Comparison of ENCODE assay signal across 8 cellular contexts in genomic region chr19:18478545-18479311, GRCh38. TPM values are rescaled to one million over a fixed set of nuclear protein-coding genes. Genes with fewer than 3 reads are reported as not detected.
DNase-seq lines count a peak whose midpoint lies in the region; ATAC-seq and TF ChIP-seq lines count a peak whose summit lies in the region.

No MANE protein-coding gene starts in this region.

- H3K27ac Mint-ChIP-seq in activated T-helper 17 cell treated with anti-CD3 and anti-CD28 coated beads, Interleukin-2, amount 50 U/mL, for 72 hours, result peak overlapping the region; percentile 99

- H3K4me3 ChIP-seq in HFF-Myc (replicated peaks; ENCODE audit: low read depth, low read length), result no peak overlapping the region
- peak overlapping the region; percentile 9 for H3K4me3 ChIP-seq in OCI-LY7 (ENCODE audit: low read depth, low read length, poor library complexity, severe bottlenecking)
- peak overlapping the region; percentile 12 for H3K4me3 ChIP-seq in psoas muscle
- no peak overlapping the region for H3K4me3 ChIP-seq in MM.1S (ENCODE audit: low read length)

- no TSS peak for BruUV-seq in OCI-LY7 (replicated peaks; lab: Mats Ljungman, UMichigan)

- H3K36me3 ChIP-seq in OCI-LY7 (ENCODE audit: insufficient read depth, low read length) (no peaks in the 10 kb centered on the region), psoas muscle (ENCODE audit: insufficient read depth in 1 of 2, low read depth in 1 of 2) (no peaks in the 10 kb centered on the region), MM.1S (replicated peaks; ENCODE audit: insufficient read depth, low read length) (no peaks in the 10 kb centered on the region)

- intact Hi-C loops in OCI-LY7 (cut with micrococcal nuclease; ENCODE audit: unreplicated experiment), result no loop called here
- intact Hi-C loops in psoas muscle (cut with DNase I), result no loop called here

- H3K4me1 ChIP-seq in OCI-LY7 (ENCODE audit: insufficient read depth, low read length, poor library complexity, severe bottlenecking) (peaks cover 27% of the 10 kb centered on the region), psoas muscle (peaks cover 94% of the 10 kb centered on the region), MM.1S (ENCODE audit: low read length) (peaks cover 8% of the 10 kb centered on the region)

- peaks cover 72% of the 10 kb centered on the region for H3K4me1 Mint-ChIP-seq in activated T-helper 17 cell treated with anti-CD3 and anti-CD28 coated beads, Interleukin-2, amount 50 U/mL, for 72 hours

- H3K9me3 ChIP-seq in OCI-LY7 (ENCODE audit: low read length) (no peaks in the 10 kb centered on the region), psoas muscle (no peaks in the 10 kb centered on the region), MM.1S (replicated peaks; ENCODE audit: insufficient read depth, low read length) (no peaks in the 10 kb centered on the region)

- ATAC-seq in activated T-helper 17 cell treated with anti-CD3 and anti-CD28 coated beads, Interleukin-2, amount 50 U/mL, for 72 hours (replicated peaks), result peak; percentile 83
- ATAC-seq in psoas muscle, result peak; percentile 62 to 83 (median 68)
- no peak for ATAC-seq in GM18870 (IDR thresholded peaks at IDR 0.05; ENCODE audit: unreplicated experiment)

- H3K27me3 ChIP-seq in psoas muscle (ENCODE audit: insufficient read depth in 3 of 3, low read length in 2 of 3) (no peaks in the 10 kb centered on the region), MM.1S (replicated peaks; ENCODE audit: insufficient read depth, low read length) (no peaks in the 10 kb centered on the region)

- CTCF ChIA-PET in OCI-LY7 (lab: Charles Lee; ENCODE audit: unreplicated experiment), result no interaction called here

- POLR2A ChIA-PET in OCI-LY7 (lab: Charles Lee), result no interaction called here

- peak overlapping the region; percentile 61 for H3K4me2 ChIP-seq in OCI-LY7 (ENCODE audit: low read length)
- no peak overlapping the region for H3K4me2 ChIP-seq in MM.1S (ENCODE audit: low read depth, low read length)

- H3K9ac ChIP-seq in MM.1S (ENCODE audit: low read length), result no peak overlapping the region

- no peaks in the 10 kb centered on the region for H3K9me3 Mint-ChIP-seq in activated T-helper 17 cell treated with anti-CD3 and anti-CD28 coated beads, Interleukin-2, amount 50 U/mL, for 72 hours

- WGBS in psoas muscle, 3 donors, result 61 to 63% (median 63%) methylated on average over 17 of the region's 17 CpGs

- H2AFZ ChIP-seq in OCI-LY7 (ENCODE audit: low read length), result no peak overlapping the region
- no peak overlapping the region for H2AFZ ChIP-seq in MM.1S (ENCODE audit: low read length)

- H3K27ac ChIP-seq in OCI-LY7 (ENCODE audit: low read depth, low read length, poor library complexity, severe bottlenecking) (peak overlapping the region; percentile 31), psoas muscle (peak overlapping the region; percentile 91), MM.1S (ENCODE audit: low read length) (no peak overlapping the region)

- peak overlapping the region; percentile 94 for H3K4me3 Mint-ChIP-seq in activated T-helper 17 cell treated with anti-CD3 and anti-CD28 coated beads, Interleukin-2, amount 50 U/mL, for 72 hours

- H3K9me2 ChIP-seq in OCI-LY7 (ENCODE audit: insufficient read depth, low read length) (no peaks in the 10 kb centered on the region), MM.1S (replicated peaks; ENCODE audit: insufficient read depth, low read length) (no peaks in the 10 kb centered on the region)

- H3K79me2 ChIP-seq in OCI-LY7 (ENCODE audit: insufficient read depth, low read depth, low read length) (peaks cover 5% of the 10 kb centered on the region; the same call in 1 of the 2 replicates), MM.1S (ENCODE audit: low read length) (peaks cover 99% of the 10 kb centered on the region)

- DNase-seq in GF-D8 (lab: John Stamatoyannopoulos, UW) (peak; percentile 92), HFF-Myc (ENCODE audit: extremely low read depth, low read depth) (peak; percentile 77), OCI-LY7 (ENCODE audit: low spot score) (peak; percentile 83), germinal center (ENCODE audit: low spot score) (peak; percentile 65), psoas muscle (peak; percentile 87 to 89), MM.1S (no peak)

- no peaks in the 10 kb centered on the region; the same call in 1 of the 2 replicates for H4K20me1 ChIP-seq in OCI-LY7 (ENCODE audit: insufficient read depth, low read length)
- peaks cover 93% of the 10 kb centered on the region for H4K20me1 ChIP-seq in MM.1S (ENCODE audit: insufficient read depth, low read length)

- H3K36me3 Mint-ChIP-seq in activated T-helper 17 cell treated with anti-CD3 and anti-CD28 coated beads, Interleukin-2, amount 50 U/mL, for 72 hours (ENCODE audit: low read depth), result peaks cover 14% of the 10 kb centered on the region

- H3F3A ChIP-seq in MM.1S (ENCODE audit: insufficient read depth, low read length), result no peaks in the 10 kb centered on the region

- TF ChIP-seq CTCF in HFF-Myc (IDR thresholded peaks at IDR 0.05; ENCODE audit: low read depth, low read length, missing control alignments), result no peak
- no peak for TF ChIP-seq CTCF in OCI-LY7 (conservative IDR thresholded peaks at IDR 0.05; ENCODE audit: low read length)
- TF ChIP-seq CTCF in psoas muscle (IDR thresholded peaks at IDR 0.05), result no peak
- no peak for TF ChIP-seq CTCF in MM.1S (IDR thresholded peaks at IDR 0.05; ENCODE audit: low read length)

- no peaks in the 10 kb centered on the region for H3K27me3 Mint-ChIP-seq in activated T-helper 17 cell treated with anti-CD3 and anti-CD28 coated beads, Interleukin-2, amount 50 U/mL, for 72 hours

RNA-seq across cellular contexts. Expression of gene ISYNA1, which starts 40.8 kb away (rescaled TPM):
- total RNA-seq in OCI-LY7 (2014; rRNA removed; shearing (Covaris generic)), result 0.72 and 1.8 TPM in 2 replicates
- 8.9 and 10.9 TPM in 2 replicates for total RNA-seq in OCI-LY7 (2022)
- 10 to 100 TPM; 15.9 to 22.0 TPM for total RNA-seq in activated T-helper 17 cell treated with anti-CD3 and anti-CD28 coated beads, Interleukin-2, amount 50 U/mL, for 72 hours
- total RNA-seq in psoas muscle, result 10 to 100 TPM in 3 of 4 donors, 1 to 10 TPM in 1; 9.8 to 17.0 (median 10.9) TPM
- polyA plus RNA-seq in psoas muscle, result 1 to 10 TPM; 6.3 to 8.6 (median 8.0) TPM

RNA-seq across cellular contexts. Expression of gene ELL, which starts 43.1 kb away (rescaled TPM):
- total RNA-seq in OCI-LY7 (2014; rRNA removed; shearing (Covaris generic)), result 14.4 and 18.7 TPM in 2 replicates
- total RNA-seq in OCI-LY7 (2022), result 24.6 and 26.5 TPM in 2 replicates
- total RNA-seq in activated T-helper 17 cell treated with anti-CD3 and anti-CD28 coated beads, Interleukin-2, amount 50 U/mL, for 72 hours, result 10 to 100 TPM; 23.7 to 41.8 TPM
- 10 to 100 TPM; 17.5 to 40.2 (median 24.9) TPM for total RNA-seq in psoas muscle
- polyA plus RNA-seq in psoas muscle, result 10 to 100 TPM in 1 of 3 donors, 1 to 10 TPM in 2; 7.5 to 12.3 (median 9.2) TPM

RNA-seq across cellular contexts. Expression of gene SSBP4, which starts 59.5 kb away (rescaled TPM):
- total RNA-seq in OCI-LY7 (2014; rRNA removed; shearing (Covaris generic)), result 54.8 and 92.9 TPM in 2 replicates
- total RNA-seq in OCI-LY7 (2022), result 97.5 and 117 TPM in 2 replicates
- 100 to 1,000 TPM in 1 of 2 donors, 10 to 100 TPM in 1; 73.8 to 169 TPM for total RNA-seq in activated T-helper 17 cell treated with anti-CD3 and anti-CD28 coated beads, Interleukin-2, amount 50 U/mL, for 72 hours
- 10 to 100 TPM; 29.1 to 46.1 (median 29.6) TPM for total RNA-seq in psoas muscle
- 10 to 100 TPM; 25.8 to 37.8 (median 28.6) TPM for polyA plus RNA-seq in psoas muscle

Comparison
In these comparisons a context has a peak if more than half of its experiments do, and no peak if none do; other contexts are left out.
1. H3K4me3 ChIP-seq: peak in OCI-LY7 (single experiment) and psoas muscle (single experiment); none in HFF-Myc (single experiment) and MM.1S (single experiment).